ENCODE assay signal across 8 cellular contexts in genomic region chr7:97117372-97118188, GRCh38. TPM values are rescaled to one million over a fixed set of nuclear protein-coding genes. Genes with fewer than 3 reads are reported as not detected.
A peak's percentile ranks its signal among the peaks of the same experiment; 100 is the strongest.
DNase-seq lines count a peak whose midpoint lies in the region; ATAC-seq and TF ChIP-seq lines count a peak whose summit lies in the region.

Gene SDHAF3, plus strand, starts transcription at chr7:97117698. Its CDS starts 26 bp downstream, at chr7:97117724.

- H3K27me3 ChIP-seq in adipocyte (replicated peaks; ENCODE audit: control insufficient read depth, insufficient read depth, low read length) (no peaks in the 10 kb centered on the region), upper lobe of left lung (no peaks in the 10 kb centered on the region)

- peak within 1 kb of the TSS; percentile 87 for H3K9ac ChIP-seq in adipocyte (ENCODE audit: low read length)

- H3K9me3 ChIP-seq in adipocyte (ENCODE audit: control insufficient read depth, low read length) (no peaks in the 10 kb centered on the region), upper lobe of left lung (no peaks in the 10 kb centered on the region)

- intact Hi-C loops in cardiac septum (cut with DNase I): no loop called here

- DNase-seq in NCI-H1436 (lab: John Stamatoyannopoulos, UW): peak; percentile 97
- DNase-seq in T follicular helper cell (ENCODE audit: low read depth): peak; percentile 96
- DNase-seq in adipocyte (ENCODE audit: low read depth): peak; percentile 99
- peak; percentile 98 for DNase-seq in cardiac septum (ENCODE audit: low spot score)
- peak; percentile 96 for DNase-seq in pons (ENCODE audit: low spot score)
- DNase-seq in upper lobe of left lung: peak; percentile 97 to 99

- ATAC-seq in HG02798 (IDR thresholded peaks at IDR 0.05; ENCODE audit: poor library complexity, unreplicated experiment) (peak; percentile 96), upper lobe of left lung (ENCODE audit: low FRiP score in 2 of 2) (peak; percentile 99)

- peak in 2 of 4 donors; percentile 45 to 89 for TF ChIP-seq EP300 in upper lobe of left lung (IDR thresholded peaks at IDR 0.05)

- peak in 3 of 4 donors; percentile 22 to 84 (median 35) for TF ChIP-seq POLR2A in upper lobe of left lung (IDR thresholded peaks at IDR 0.05)

- H3K4me1 ChIP-seq in adipocyte (ENCODE audit: control insufficient read depth, insufficient read depth, low read length) (peaks cover 11% of the 10 kb centered on the region), upper lobe of left lung (peaks cover 0 to 19% (median 4%) of the 10 kb centered on the region in 4 donors)

- H3K4me3 ChIP-seq in GM12875 (ENCODE audit: low read depth, low read length): peak within 1 kb of the TSS; percentile 64
- H3K4me3 ChIP-seq in adipocyte (ENCODE audit: low read length): peak within 1 kb of the TSS; percentile 92
- peak within 1 kb of the TSS; percentile 37 to 81 (median 72) for H3K4me3 ChIP-seq in upper lobe of left lung

- H3K27ac ChIP-seq in upper lobe of left lung: peak within 1 kb of the TSS; percentile 71 to 86 (median 82)

- 1% methylated on average over 37 to 46 of the region's 59 CpGs for WGBS in upper lobe of left lung, 2 donors

- 0 out of 2 replicates have a peak, but pooled peaks have one; percentile 4 for TF ChIP-seq CTCF in GM12875 (IDR thresholded peaks at IDR 0.05; ENCODE audit: borderline replicate concordance, insufficient read depth, low read depth, low read length)
- TF ChIP-seq CTCF in upper lobe of left lung (IDR thresholded peaks at IDR 0.05): peak in 4 of 6 experiments; percentile 6 to 26 (median 18)

- H3K36me3 ChIP-seq in adipocyte (ENCODE audit: control insufficient read depth, insufficient read depth, low read length, severe bottlenecking) (no peaks in the 10 kb centered on the region), upper lobe of left lung (no peaks in the 10 kb centered on the region)

RNA-seq across cellular contexts. Expression of gene SDHAF3, which starts in this region (rescaled TPM):
- 12.8 TPM for total RNA-seq in cardiac septum
- total RNA-seq in upper lobe of left lung: 10 to 100 TPM in 1 of 6 donors, 1 to 10 TPM in 5; 2.1 to 10.3 (median 7.6) TPM

Comparison
In these comparisons a context has a peak if more than half of its experiments do, and no peak if none do; other contexts are left out.
1. Peak in every context shown above with its lines: DNase-seq, ATAC-seq, H3K4me3 ChIP-seq and H3K27ac ChIP-seq.